ENCODE assay signal across 19 cellular contexts in genomic region chr7:4629287-4629905, GRCh38. TPM values are rescaled to one million over a fixed set of nuclear protein-coding genes. Genes with fewer than 3 reads are reported as not detected.
A peak's percentile ranks its signal among the peaks of the same experiment; 100 is the strongest.
DNase-seq lines count a peak whose midpoint lies in the region; ATAC-seq, FAIRE-seq and TF ChIP-seq lines count a peak whose summit lies in the region.
"Had no signal": no experiment of that assay in that cellular context is flagged by ENCODE, and none has a peak within 500 bp of the region (broad histone marks: within the 10 kb centered on the region; RNA-seq: fewer than 3 reads in every experiment).

No MANE protein-coding gene starts in this region.

- H3K4me3 ChIP-seq in SK-N-SH (ENCODE audit: low read depth in 2 of 2, low read length in 1 of 2) (no peak overlapping the region), kidney (ENCODE audit: low read length in 2 of 2) (no peak overlapping the region)

- FAIRE-seq in kidney (lab: Jason Lieb, UNC), result no peak
- FAIRE-seq: D721Med, GM12892 had no signal

- intact Hi-C loops in kidney (cut with DNase I), result no loop called here

- H3K9ac ChIP-seq in SK-N-SH (no peak overlapping the region), kidney (ENCODE audit: low read length in 2 of 2) (no peak overlapping the region)

- H3K36me3 ChIP-seq in SK-N-SH (replicated peaks in 1 of 2; ENCODE audit: control insufficient read depth in 1 of 2, insufficient read depth in 2 of 2, low read length in 1 of 2) (no peaks in the 10 kb centered on the region), kidney (ENCODE audit: control insufficient read depth in 1 of 2, insufficient read depth in 2 of 2, low read length in 2 of 2) (no peaks in the 10 kb centered on the region)

- ATAC-seq in SK-N-SH treated with all-trans-retinoic acid at 6 μM for 48 hours, result no peak
- no peak for ATAC-seq in GM18520 (IDR thresholded peaks at IDR 0.05; ENCODE audit: unreplicated experiment)
- no peak for ATAC-seq in GM18870 (IDR thresholded peaks at IDR 0.05; ENCODE audit: unreplicated experiment)
- ATAC-seq: CD8-positive, alpha-beta T cell had no signal

- no peaks in the 10 kb centered on the region for H4K20me1 ChIP-seq in SK-N-SH (ENCODE audit: insufficient read depth)

- H3K79me2 ChIP-seq in SK-N-SH (ENCODE audit: insufficient read depth), result no peaks in the 10 kb centered on the region

- WGBS in SK-N-SH (ENCODE audit: low lambda C conversion rate), result 49% methylated on average over 8 of the region's 8 CpGs

- peak overlapping the region; percentile 8 for H3K4me3 Mint-ChIP-seq in type B pancreatic cell
- H3K4me3 Mint-ChIP-seq: CD14-positive monocyte; CD8-positive, alpha-beta T cell had no signal

- CTCF ChIA-PET in SK-N-SH (lab: Yijun Ruan, JAX), result interaction anchor here (1.2 to 4.3 kb wide), 2 partner anchors 21 kb away, joined by 3 to 44 read pairs; no protein-coding TSS in a partner anchor

- H3K9me2 ChIP-seq in SK-N-SH, result no peaks in the 10 kb centered on the region

- TF ChIP-seq RAD21 in SK-N-SH (IDR thresholded peaks at IDR 0.05; ENCODE audit: low read length), result no peak

- no peaks in the 10 kb centered on the region for H3K27me3 ChIP-seq in SK-N-SH (ENCODE audit: insufficient read depth)

- no peak overlapping the region for H3K4me2 ChIP-seq in SK-N-SH

- no peak for TF ChIP-seq EP300 in SK-N-SH (IDR thresholded peaks at IDR 0.05; ENCODE audit: borderline replicate concordance in 1 of 2, low read depth in 1 of 2, low read length in 1 of 2)

- H3K4me1 ChIP-seq in SK-N-SH (ENCODE audit: control insufficient read depth in 1 of 2, insufficient read depth in 2 of 2, low read depth in 1 of 2, low read length in 1 of 2) (peaks cover 0 to 5% of the 10 kb centered on the region in 2 experiments; a peak in 1 of 4 replicates), kidney (ENCODE audit: control insufficient read depth in 1 of 2, insufficient read depth in 1 of 2, low read depth in 1 of 2, low read length in 2 of 2) (peaks cover 0 to 5% of the 10 kb centered on the region in 2 donors)

- peaks cover 9% of the 10 kb centered on the region for H3K27me3 Mint-ChIP-seq in type B pancreatic cell

- H3F3A ChIP-seq in SK-N-SH (replicated peaks; ENCODE audit: insufficient read depth), result no peaks in the 10 kb centered on the region

- H3K27ac ChIP-seq in SK-N-SH (ENCODE audit: low read depth in 2 of 2, low read length in 1 of 2) (no peak overlapping the region), kidney (ENCODE audit: low read depth in 2 of 2, low read length in 2 of 2) (no peak overlapping the region)
- H3K27ac ChIP-seq: 22Rv1, HL-60 had no signal

- no peaks in the 10 kb centered on the region for H3K9me3 ChIP-seq in SK-N-SH
- H3K9me3 ChIP-seq in kidney (ENCODE audit: control insufficient read depth in 1 of 2, low read length in 2 of 2), result no peaks in the 10 kb centered on the region

- H3K9me3 Mint-ChIP-seq in type B pancreatic cell, result no peaks in the 10 kb centered on the region
- H3K9me3 Mint-ChIP-seq: CD14-positive monocyte; CD8-positive, alpha-beta T cell had no signal

- H3K4me1 Mint-ChIP-seq in type B pancreatic cell (ENCODE audit: unreplicated experiment), result peaks cover 34% of the 10 kb centered on the region

- TF ChIP-seq CTCF in SK-N-SH (IDR thresholded peaks at IDR 0.05) (no peak), kidney (IDR thresholded peaks at IDR 0.05; ENCODE audit: borderline replicate concordance, extremely low read depth, insufficient read depth) (no peak), type B pancreatic cell (conservative IDR thresholded peaks at IDR 0.05) (no peak)

- no peak overlapping the region for H3K27ac Mint-ChIP-seq in type B pancreatic cell
- H3K27ac Mint-ChIP-seq: CD14-positive monocyte; CD8-positive, alpha-beta T cell had no signal

- DNase-seq in SK-N-SH, result peak; percentile 53
- DNase-seq in SK-N-DZ (ENCODE audit: low spot score), result peak; percentile 38
- peak; percentile 15 for DNase-seq in kidney
- no peak for DNase-seq in type B pancreatic cell (ENCODE audit: extremely low spot score, unreplicated experiment)
- no peak for DNase-seq in DMS153 treated with DMSO at 0.1 percent for 48 hours (lab: John Stamatoyannopoulos, UW; ENCODE audit: unreplicated experiment)
- DNase-seq: CD8-positive, alpha-beta T cell; COR-L47; DMS153; DND-41; GDM1; H7 had no signal

- POLR2A ChIA-PET in SK-N-SH (lab: Yijun Ruan, JAX), result no interaction called here

- H3K36me3 Mint-ChIP-seq in type B pancreatic cell, result no peaks in the 10 kb centered on the region
- H3K36me3 Mint-ChIP-seq: CD14-positive monocyte; CD8-positive, alpha-beta T cell had no signal

- H2AFZ ChIP-seq in SK-N-SH (ENCODE audit: low read depth), result no peak overlapping the region

TF ChIP-seq in SK-N-SH, 30 proteins besides CTCF, POLR2A, EP300 and RAD21 (continues in another document):
- TF ChIP-seq TCF12 (IDR thresholded peaks at IDR 0.05), result peak; percentile 7; the same call in 1 of the 2 replicates
- TF ChIP-seq CHD2 (IDR thresholded peaks at IDR 0.05; ENCODE audit: low read length, partially characterized antibody), result no peak
- no peak for TF ChIP-seq USF1 (IDR thresholded peaks at IDR 0.05; ENCODE audit: borderline replicate concordance, low read depth)
- TF ChIP-seq JUND (IDR thresholded peaks at IDR 0.05), result no peak
- TF ChIP-seq RCOR1 (IDR thresholded peaks at IDR 0.05; ENCODE audit: low read length), result no peak
- TF ChIP-seq TEAD4 (IDR thresholded peaks at IDR 0.05; ENCODE audit: borderline replicate concordance, insufficient read depth), result no peak
- no peak for TF ChIP-seq MAX (IDR thresholded peaks at IDR 0.05; ENCODE audit: low read depth)
- TF ChIP-seq MEF2A (IDR thresholded peaks at IDR 0.05; ENCODE audit: borderline replicate concordance, low read depth), result no peak
- TF ChIP-seq GABPA (IDR thresholded peaks at IDR 0.05; ENCODE audit: low read depth), result no peak
- no peak for TF ChIP-seq FOXM1 (IDR thresholded peaks at IDR 0.05; ENCODE audit: low read depth)

TF ChIP-seq in SK-N-SH treated with all-trans-retinoic acid at 6 μM for 48 hours, 23 proteins besides CTCF, POLR2A, EP300 and RAD21 (continues in another document):
- TF ChIP-seq TOX (CRISPR knock-in tag; IDR thresholded peaks at IDR 0.05; ENCODE audit: borderline replicate concordance) (no peak), ZNF565 (CRISPR knock-in tag; conservative IDR thresholded peaks at IDR 0.05; ENCODE audit: low read depth) (no peak), ZNF8 (CRISPR knock-in tag; IDR thresholded peaks at IDR 0.05) (no peak), CSRNP3 (CRISPR knock-in tag; IDR thresholded peaks at IDR 0.05) (no peak), CREB5 (CRISPR knock-in tag; IDR thresholded peaks at IDR 0.05; ENCODE audit: low read depth) (no peak), SNAI2 (CRISPR knock-in tag; IDR thresholded peaks at IDR 0.05) (no peak), PPARA (CRISPR knock-in tag; IDR thresholded peaks at IDR 0.05; ENCODE audit: borderline replicate concordance) (no peak), GLIS3 (CRISPR knock-in tag; IDR thresholded peaks at IDR 0.05) (no peak), ZFP30 (CRISPR knock-in tag; IDR thresholded peaks at IDR 0.05) (no peak), TCF4 (CRISPR knock-in tag; IDR thresholded peaks at IDR 0.05; ENCODE audit: borderline replicate concordance) (no peak), OSR1 (CRISPR knock-in tag; IDR thresholded peaks at IDR 0.05) (no peak), ZNF70 (CRISPR knock-in tag; IDR thresholded peaks at IDR 0.05) (no peak)

RNA-seq across cellular contexts. Expression of gene FOXK1, which starts 52.7 kb away (rescaled TPM):
- polyA plus RNA-seq in SK-N-SH (2012; rRNA removed) (3.0 and 4.7 TPM in 2 replicates), kidney (ENCODE audit: insufficient read depth, low read depth, low replicate concordance) (3.9 TPM)
- 2.1 and 3.0 TPM in 2 replicates for polyA plus RNA-seq in SK-N-SH (2012; cell fraction: cytosol; rRNA removed)
- polyA plus RNA-seq in SK-N-SH (2012; cell fraction: nucleus; rRNA removed), result 11.3 and 15.1 TPM in 2 replicates
- 10.5 and 11.9 TPM in 2 replicates for polyA plus RNA-seq in SK-N-DZ (2014; cell fraction: cytosol; rRNA removed)
- polyA plus RNA-seq in SK-N-DZ (2014; cell fraction: nucleus; rRNA removed), result 11.5 and 14.7 TPM in 2 replicates
- total RNA-seq in kidney (44.2 TPM), type B pancreatic cell (ENCODE audit: low replicate concordance) (55.1 and 55.2 TPM in 2 replicates)

Comparison
In these comparisons a context has a peak if more than half of its experiments do, and no peak if none do; other contexts are left out.
1. DNase-seq: peak in SK-N-SH (single experiment), SK-N-DZ (single experiment) and kidney (single experiment); none in type B pancreatic cell (single experiment) and DMS153 treated with DMSO at 0.1 percent for 48 hours (single experiment).